ENCODE assay signal across 26 cellular contexts in the genomic region with DNA sequence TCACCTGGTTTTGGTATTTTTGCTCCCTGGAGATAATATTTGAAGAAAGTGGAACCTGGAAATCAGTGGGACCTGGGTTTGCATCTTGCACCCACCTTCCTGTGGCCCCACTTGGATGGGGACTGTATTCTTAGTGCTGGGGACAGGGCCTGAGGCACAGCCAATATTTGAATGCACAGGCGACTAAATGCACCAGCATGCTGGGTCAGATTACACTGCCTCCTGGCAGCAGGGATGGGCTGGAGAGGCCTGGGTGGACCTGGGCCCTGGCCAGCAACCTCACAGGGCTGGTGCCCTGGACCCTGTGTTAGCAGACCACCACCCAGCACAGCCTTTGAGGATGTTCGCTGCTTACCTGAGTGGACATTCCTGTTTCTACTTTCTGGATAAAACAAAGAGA. TPM values are rescaled to one million over a fixed set of nuclear protein-coding genes. Genes with fewer than 3 reads are reported as not detected.
"Had no signal": no experiment of that assay in that cellular context is flagged by ENCODE, and none has a peak within 500 bp of the region (broad histone marks: within the 10 kb centered on the region; RNA-seq: fewer than 3 reads in every experiment).

No MANE protein-coding gene starts in this region.

- H3K27me3 ChIP-seq: left lung, tibial artery had no signal

- H3K27ac ChIP-seq: left lung, tibial artery had no signal

- FAIRE-seq: kidney, urothelium cell line had no signal

- H3K27ac Mint-ChIP-seq: activated CD4-positive, alpha-beta memory T cell treated with anti-CD3 and anti-CD28 coated beads, Interleukin-2, amount 10 ng/mL, durations not matched to agents 7 days and 5 days; activated CD8-positive, alpha-beta memory T cell treated with anti-CD3 and anti-CD28 coated beads, Interleukin-2, amount 10 ng/mL, durations not matched to agents 7 days and 5 days; activated naive CD8-positive, alpha-beta T cell treated with anti-CD3 and anti-CD28 coated beads for 36 hours; mesothelial cell of epicardium; natural killer cell treated with Interleukin-12 subunit alpha and Interleukin-12 subunit beta and Interleukin-15 and Interleukin-18, amount 100 ng/mL, for 72 hours had no signal

- H3K4me1 Mint-ChIP-seq: activated CD4-positive, alpha-beta memory T cell treated with anti-CD3 and anti-CD28 coated beads, Interleukin-2, amount 10 ng/mL, durations not matched to agents 7 days and 5 days; activated CD8-positive, alpha-beta memory T cell treated with anti-CD3 and anti-CD28 coated beads, Interleukin-2, amount 10 ng/mL, durations not matched to agents 7 days and 5 days; activated naive CD8-positive, alpha-beta T cell treated with anti-CD3 and anti-CD28 coated beads for 36 hours; mesothelial cell of epicardium had no signal

- H3K27me3 Mint-ChIP-seq: activated CD4-positive, alpha-beta memory T cell treated with anti-CD3 and anti-CD28 coated beads, Interleukin-2, amount 10 ng/mL, durations not matched to agents 7 days and 5 days; activated CD8-positive, alpha-beta memory T cell treated with anti-CD3 and anti-CD28 coated beads, Interleukin-2, amount 10 ng/mL, durations not matched to agents 7 days and 5 days; activated naive CD8-positive, alpha-beta T cell treated with anti-CD3 and anti-CD28 coated beads for 36 hours; natural killer cell treated with Interleukin-12 subunit alpha and Interleukin-12 subunit beta and Interleukin-15 and Interleukin-18, amount 100 ng/mL, for 72 hours had no signal

- H3K4me3 ChIP-seq: left lung, tibial artery had no signal

- DNase-seq: activated CD4-positive, alpha-beta memory T cell treated with anti-CD3 and anti-CD28 coated beads, Interleukin-2, amount 10 ng/mL, durations not matched to agents 7 days and 5 days; activated CD4-positive, alpha-beta T cell treated with anti-CD3 and anti-CD28 coated beads for 48 hours; activated CD4-positive, CD25-positive, alpha-beta regulatory T cell; activated CD8-positive, alpha-beta memory T cell treated with anti-CD3 and anti-CD28 coated beads, Interleukin-2, amount 10 ng/mL, durations not matched to agents 7 days and 5 days; activated naive CD8-positive, alpha-beta T cell treated with anti-CD3 and anti-CD28 coated beads for 36 hours; amniotic stem cell; dermis blood vessel endothelial cell; effector memory CD4-positive, alpha-beta T cell; foreskin fibroblast; head of caudate nucleus; kidney; left lung; occipital lobe; posterior cingulate gyrus; retina; stimulated activated CD4-positive, alpha-beta T cell treated with anti-CD3 and anti-CD28 coated beads, Interleukin-12 subunit alpha, Interleukin-12 subunit beta, amount 100 ng/mL, for 4 hours; stimulated activated CD4-positive, alpha-beta T cell treated with anti-CD3 and anti-CD28 coated beads, Interleukin-1b, Interleukin-23, amount 100 ng/mL, for 48 hours; stimulated activated CD8-positive, alpha-beta memory T cell treated with anti-CD3 and anti-CD28 coated beads, Interleukin-4, amount 100 ng/mL, for 48 hours; stimulated activated naive CD8-positive, alpha-beta T cell treated with anti-CD3 and anti-CD28 coated beads, Interleukin-15, Interleukin-2, amounts not matched to agents 100 U/mL and 50 U/mL, for 24 hours; substantia nigra; T-helper 9 cell; tibial artery had no signal

- H3K9me3 Mint-ChIP-seq: activated CD4-positive, alpha-beta memory T cell treated with anti-CD3 and anti-CD28 coated beads, Interleukin-2, amount 10 ng/mL, durations not matched to agents 7 days and 5 days; activated naive CD8-positive, alpha-beta T cell treated with anti-CD3 and anti-CD28 coated beads for 36 hours; mesothelial cell of epicardium; natural killer cell treated with Interleukin-12 subunit alpha and Interleukin-12 subunit beta and Interleukin-15 and Interleukin-18, amount 100 ng/mL, for 72 hours had no signal

- H3K4me1 ChIP-seq: left lung, tibial artery had no signal

- ATAC-seq: activated CD8-positive, alpha-beta memory T cell treated with anti-CD3 and anti-CD28 coated beads, Interleukin-2, amount 10 ng/mL, durations not matched to agents 7 days and 5 days; left lung; natural killer cell treated with Interleukin-12 subunit alpha and Interleukin-12 subunit beta and Interleukin-15 and Interleukin-18, amount 100 ng/mL, for 72 hours; stimulated activated naive CD8-positive, alpha-beta T cell treated with anti-CD3 and anti-CD28 coated beads, Interleukin-15, Interleukin-2, amounts not matched to agents 100 U/mL and 50 U/mL, for 24 hours had no signal

- H3K36me3 Mint-ChIP-seq: activated CD8-positive, alpha-beta memory T cell treated with anti-CD3 and anti-CD28 coated beads, Interleukin-2, amount 10 ng/mL, durations not matched to agents 7 days and 5 days; mesothelial cell of epicardium; natural killer cell treated with Interleukin-12 subunit alpha and Interleukin-12 subunit beta and Interleukin-15 and Interleukin-18, amount 100 ng/mL, for 72 hours had no signal

- H3K9me3 ChIP-seq: left lung, tibial artery had no signal

- H3K4me3 Mint-ChIP-seq: activated CD4-positive, alpha-beta memory T cell treated with anti-CD3 and anti-CD28 coated beads, Interleukin-2, amount 10 ng/mL, durations not matched to agents 7 days and 5 days; activated CD8-positive, alpha-beta memory T cell treated with anti-CD3 and anti-CD28 coated beads, Interleukin-2, amount 10 ng/mL, durations not matched to agents 7 days and 5 days; activated naive CD8-positive, alpha-beta T cell treated with anti-CD3 and anti-CD28 coated beads for 36 hours; mesothelial cell of epicardium; natural killer cell treated with Interleukin-12 subunit alpha and Interleukin-12 subunit beta and Interleukin-15 and Interleukin-18, amount 100 ng/mL, for 72 hours had no signal

RNA-seq across cellular contexts. Expression of a gene that starts 14.9 kb away (rescaled TPM):
- total RNA-seq: dermis blood vessel endothelial cell, occipital lobe had no signal

RNA-seq across cellular contexts. Expression of a gene that starts 25.3 kb away (rescaled TPM):
- total RNA-seq: activated CD4-positive, alpha-beta memory T cell treated with anti-CD3 and anti-CD28 coated beads, Interleukin-2, amount 10 ng/mL, durations not matched to agents 7 days and 5 days; activated CD8-positive, alpha-beta memory T cell treated with anti-CD3 and anti-CD28 coated beads, Interleukin-2, amount 10 ng/mL, durations not matched to agents 7 days and 5 days; activated naive CD8-positive, alpha-beta T cell treated with anti-CD3 and anti-CD28 coated beads for 36 hours; natural killer cell treated with Interleukin-12 subunit alpha and Interleukin-12 subunit beta and Interleukin-15 and Interleukin-18, amount 100 ng/mL, for 72 hours had no signal

RNA-seq across cellular contexts. Expression of a gene that starts 42.5 kb away (rescaled TPM):
- total RNA-seq: activated CD4-positive, alpha-beta memory T cell treated with anti-CD3 and anti-CD28 coated beads, Interleukin-2, amount 10 ng/mL, durations not matched to agents 7 days and 5 days; activated CD8-positive, alpha-beta memory T cell treated with anti-CD3 and anti-CD28 coated beads, Interleukin-2, amount 10 ng/mL, durations not matched to agents 7 days and 5 days; activated naive CD8-positive, alpha-beta T cell treated with anti-CD3 and anti-CD28 coated beads for 36 hours; dermis blood vessel endothelial cell; lung microvascular endothelial cell; mesothelial cell of epicardium; natural killer cell treated with Interleukin-12 subunit alpha and Interleukin-12 subunit beta and Interleukin-15 and Interleukin-18, amount 100 ng/mL, for 72 hours had no signal
